ENCODE assay signal across 24 cellular contexts in the genomic region with DNA sequence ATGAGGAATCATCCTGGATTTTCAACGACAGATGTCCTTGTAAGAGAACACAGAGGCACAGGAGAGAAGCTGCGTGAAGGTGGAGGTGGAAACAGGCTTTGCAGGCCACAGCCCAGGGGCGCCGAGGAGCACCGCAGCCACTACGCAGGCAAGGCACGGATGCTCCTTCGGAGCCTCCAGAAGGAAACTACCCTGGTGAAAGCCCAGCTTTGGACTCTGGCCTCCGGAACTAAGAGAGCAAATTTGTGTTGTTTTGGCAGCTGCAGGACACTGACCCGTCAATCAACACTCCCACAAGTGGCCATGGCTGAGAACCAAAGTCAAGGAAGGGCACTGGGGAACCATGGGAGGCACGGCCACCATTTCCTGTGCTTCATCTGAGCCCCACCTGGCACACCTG. TPM values are rescaled to one million over a fixed set of nuclear protein-coding genes. Genes with fewer than 3 reads are reported as not detected.
DNase-seq lines count a peak whose midpoint lies in the region; ATAC-seq, FAIRE-seq and TF ChIP-seq lines count a peak whose summit lies in the region.
"Had no signal": no experiment of that assay in that cellular context is flagged by ENCODE, and none has a peak within 500 bp of the region (broad histone marks: within the 10 kb centered on the region; RNA-seq: fewer than 3 reads in every experiment).

No MANE protein-coding gene starts in this region.

- no peaks in the 10 kb centered on the region for H3K9me3 Mint-ChIP-seq in activated naive CD4-positive, alpha-beta T cell treated with anti-CD3 and anti-CD28 coated beads, Interleukin-2, amount 50 U/mL, for 24 hours
- H3K9me3 Mint-ChIP-seq in activated naive CD4-positive, alpha-beta T cell treated with anti-CD3 and anti-CD28 coated beads for 36 hours, result no peaks in the 10 kb centered on the region
- H3K9me3 Mint-ChIP-seq in naive thymus-derived CD4-positive, alpha-beta T cell, result peaks cover 0 to 4% (median 0%) of the 10 kb centered on the region in 11 donors
- H3K9me3 Mint-ChIP-seq: CD4-positive, CD25-positive, alpha-beta regulatory T cell had no signal

- POLR2A ChIA-PET in HepG2 (lab: Yijun Ruan, JAX), result interaction anchor here (1.0 to 3.0 kb wide), 4 partner anchors 13 to 28 kb away, joined by 3 to 13 read pairs (median 4); partner anchors contain the start of genes CCDC137, MRPL12 and OXLD1
- POLR2A ChIA-PET in naive thymus-derived CD4-positive, alpha-beta T cell (lab: Charles Lee), result no interaction called here

- no peak; the same call in 2 of the 3 replicates for ATAC-seq in HepG2
- no peak for ATAC-seq in naive thymus-derived CD4-positive, alpha-beta T cell
- ATAC-seq: A549, Panc1, SK-N-SH treated with all-trans-retinoic acid at 6 μM for 48 hours had no signal

- TF ChIP-seq CTCF in HepG2 (CRISPR knock-in tag; IDR thresholded peaks at IDR 0.05), result no peak
- TF ChIP-seq CTCF in osteoblast (IDR thresholded peaks at IDR 0.05; ENCODE audit: extremely low read depth, low read depth, low read length), result no peak

- FAIRE-seq in HepG2 (lab: Jason Lieb, UNC), result no peak
- FAIRE-seq: A549, GM18507 had no signal

- peak overlapping the region; percentile 31 for H3K9ac ChIP-seq in HepG2 (ENCODE audit: insufficient read depth, low read depth, low read length)

- no peaks in the 10 kb centered on the region for H3K36me3 Mint-ChIP-seq in activated naive CD4-positive, alpha-beta T cell treated with anti-CD3 and anti-CD28 coated beads, Interleukin-2, amount 50 U/mL, for 24 hours
- H3K36me3 Mint-ChIP-seq in activated naive CD4-positive, alpha-beta T cell treated with anti-CD3 and anti-CD28 coated beads for 36 hours (ENCODE audit: low read depth), result peaks cover 5% of the 10 kb centered on the region
- H3K36me3 Mint-ChIP-seq in naive thymus-derived CD4-positive, alpha-beta T cell, result peaks cover 0 to 9% (median 4%) of the 10 kb centered on the region in 5 donors

- DNase-seq in activated naive CD4-positive, alpha-beta T cell treated with anti-CD3 and anti-CD28 coated beads for 36 hours, result no peak
- DNase-seq in COLO668 (lab: John Stamatoyannopoulos, UW; ENCODE audit: unreplicated experiment) (peak; percentile 5), HepG2 (ENCODE audit: low spot score) (peak; percentile 38), osteoblast (ENCODE audit: insufficient read length, low spot score, missing footprints) (peak; percentile 41), GOT3 (lab: John Stamatoyannopoulos, UW) (no peak), DMS79 (lab: John Stamatoyannopoulos, UW) (no peak)
- DNase-seq in naive thymus-derived CD4-positive, alpha-beta T cell, result no peak
- DNase-seq: BE2C; Caco-2; CD4-positive, CD25-positive, alpha-beta regulatory T cell; DMS 273 treated with DMSO at 0.1 percent for 48 hours; GDM1; KBM-7; NCI-H1092; NCI-H1436; NCI-H1930; NCI-H2227 treated with DMSO at 0.1 percent for 48 hours; NCI-H510A; NCI-H748 treated with DMSO at 0.1 percent for 48 hours had no signal

- H3K4me3 ChIP-seq in HepG2 (replicated peaks in 1 of 3; ENCODE audit: insufficient read depth in 1 of 3, low read depth in 2 of 3, low read length in 3 of 3) (peak overlapping the region in 1 of 3 experiments; percentile 6; a peak in 1 of 6 replicates), osteoblast (ENCODE audit: insufficient read depth, low read length) (no peak overlapping the region)
- no peak overlapping the region for H3K4me3 ChIP-seq in naive thymus-derived CD4-positive, alpha-beta T cell (ENCODE audit: low read length)
- H3K4me3 ChIP-seq: A549 had no signal

- H3K27ac ChIP-seq in HepG2 (ENCODE audit: extremely low read length, insufficient read depth, low read length) (peak overlapping the region; percentile 59), osteoblast (ENCODE audit: low read depth, low read length) (no peak overlapping the region)
- no peak overlapping the region for H3K27ac ChIP-seq in naive thymus-derived CD4-positive, alpha-beta T cell (ENCODE audit: low read depth, low read length)
- H3K27ac ChIP-seq: A549 had no signal

- no peak overlapping the region for H2AFZ ChIP-seq in HepG2 (ENCODE audit: low read length)
- H2AFZ ChIP-seq in osteoblast (ENCODE audit: low read length), result no peak overlapping the region

- peak overlapping the region; percentile 9 for H3K4me3 Mint-ChIP-seq in activated naive CD4-positive, alpha-beta T cell treated with anti-CD3 and anti-CD28 coated beads, Interleukin-2, amount 50 U/mL, for 24 hours
- no peak overlapping the region for H3K4me3 Mint-ChIP-seq in activated naive CD4-positive, alpha-beta T cell treated with anti-CD3 and anti-CD28 coated beads for 36 hours
- H3K4me3 Mint-ChIP-seq in naive thymus-derived CD4-positive, alpha-beta T cell, result peak overlapping the region in 1 of 10 donors; percentile 23

- no peak for TF ChIP-seq RAD21 in HepG2 (CRISPR knock-in tag; IDR thresholded peaks at IDR 0.05)

- H3K4me2 ChIP-seq in HepG2 (ENCODE audit: low read depth, low read length) (peak overlapping the region; percentile 46), osteoblast (ENCODE audit: insufficient read depth, low read length) (no peak overlapping the region)
- H3K4me2 ChIP-seq: A549 had no signal

- BruUV-seq in HepG2 (replicated peaks; lab: Mats Ljungman, UMichigan), result no TSS peak

- H3K4me1 ChIP-seq in HepG2 (ENCODE audit: insufficient read depth, low read length) (peaks cover 39% of the 10 kb centered on the region), osteoblast (ENCODE audit: insufficient read depth, low read length) (peaks cover 18% of the 10 kb centered on the region)
- H3K4me1 ChIP-seq in naive thymus-derived CD4-positive, alpha-beta T cell (ENCODE audit: control insufficient read depth in 2 of 2, insufficient read depth in 2 of 2, low read length in 2 of 2), result peaks cover 14% of the 10 kb centered on the region in 2 donors
- H3K4me1 ChIP-seq: BE2C had no signal

- 54% methylated on average over 11 of the region's 11 CpGs for WGBS in HepG2 (ENCODE audit: low lambda C conversion rate)

- 0 out of 4 replicates have a peak, but pooled peaks of 1 of the 2 experiments have one; percentile 22 for TF ChIP-seq POLR2A in HepG2 (IDR thresholded peaks at IDR 0.05; ENCODE audit: insufficient read depth in 1 of 2, low read depth in 2 of 2, low read length in 2 of 2)

- H3K27me3 ChIP-seq in HepG2 (ENCODE audit: control insufficient read depth in 1 of 2, insufficient read depth in 2 of 2, low read length in 2 of 2) (no peaks in the 10 kb centered on the region; a peak in 1 of 5 replicates), osteoblast (ENCODE audit: insufficient read depth, low read length) (no peaks in the 10 kb centered on the region)
- no peaks in the 10 kb centered on the region for H3K27me3 ChIP-seq in naive thymus-derived CD4-positive, alpha-beta T cell (ENCODE audit: control insufficient read depth in 2 of 2, insufficient read depth in 2 of 2, low read length in 2 of 2)
- H3K27me3 ChIP-seq: BE2C had no signal

- peaks cover 27% of the 10 kb centered on the region for H3K4me1 Mint-ChIP-seq in activated naive CD4-positive, alpha-beta T cell treated with anti-CD3 and anti-CD28 coated beads, Interleukin-2, amount 50 U/mL, for 24 hours
- H3K4me1 Mint-ChIP-seq in activated naive CD4-positive, alpha-beta T cell treated with anti-CD3 and anti-CD28 coated beads for 36 hours (ENCODE audit: low read depth), result peaks cover 20% of the 10 kb centered on the region
- peaks cover 10 to 34% (median 28%) of the 10 kb centered on the region in 7 donors for H3K4me1 Mint-ChIP-seq in naive thymus-derived CD4-positive, alpha-beta T cell

- TF ChIP-seq EP300 in HepG2 (IDR thresholded peaks at IDR 0.05; ENCODE audit: low read depth in 2 of 2, low read length in 2 of 2), result no peak
- no peak for TF ChIP-seq EP300 in HepG2 (CRISPR knock-in tag; IDR thresholded peaks at IDR 0.05; ENCODE audit: borderline replicate concordance)

- CTCF ChIA-PET in activated naive CD4-positive, alpha-beta T cell treated with anti-CD3 and anti-CD28 coated beads for 36 hours (lab: Charles Lee), result no interaction called here
- CTCF ChIA-PET in HepG2 (lab: Yijun Ruan, JAX; ENCODE audit: low intra/inter-chr PET ratio, low total read pairs), result no interaction called here
- CTCF ChIA-PET in naive thymus-derived CD4-positive, alpha-beta T cell (lab: Charles Lee), result no interaction called here

- H3K36me3 ChIP-seq in HepG2 (replicated peaks in 1 of 2; ENCODE audit: control insufficient read depth in 1 of 2, insufficient read depth in 2 of 2, low read length in 2 of 2) (peaks cover 2% of the 10 kb centered on the region in 2 experiments; a peak in 2 of 5 replicates), osteoblast (ENCODE audit: insufficient read depth, low read length) (peaks cover 4% of the 10 kb centered on the region)
- H3K36me3 ChIP-seq in naive thymus-derived CD4-positive, alpha-beta T cell (ENCODE audit: control insufficient read depth in 2 of 3, insufficient read depth in 3 of 3, low read length in 3 of 3), result peaks cover 0 to 9% (median 0%) of the 10 kb centered on the region in 3 experiments
- H3K36me3 ChIP-seq: BE2C had no signal

- intact Hi-C loops in activated naive CD4-positive, alpha-beta T cell treated with anti-CD3 and anti-CD28 coated beads for 36 hours (cut with micrococcal nuclease), result no loop called here
- intact Hi-C loops in HepG2 (cut with micrococcal nuclease; ENCODE audit: unreplicated experiment), result no loop called here
- intact Hi-C loops in naive thymus-derived CD4-positive, alpha-beta T cell (cut with micrococcal nuclease), result loop anchor here (5.0 to 10.0 kb wide), 4 partner anchors 128 to 417 kb away; partner anchors contain the start of genes ACTG1 (in 2 of the 2), DCXR (in 1 of the 2), FAAP100 (in 1 of the 2) and FASN (in 1 of the 2)

- H3K9me3 ChIP-seq in HepG2 (ENCODE audit: low read length), result no peaks in the 10 kb centered on the region
- no peaks in the 10 kb centered on the region for H3K9me3 ChIP-seq in osteoblast (ENCODE audit: low read depth, low read length)
- H3K9me3 ChIP-seq in naive thymus-derived CD4-positive, alpha-beta T cell (ENCODE audit: control insufficient read depth in 2 of 3, low read length in 3 of 3), result no peaks in the 10 kb centered on the region
- H3K9me3 ChIP-seq: A549, BE2C, Caco-2 had no signal

- no peak overlapping the region for H3K27ac Mint-ChIP-seq in activated naive CD4-positive, alpha-beta T cell treated with anti-CD3 and anti-CD28 coated beads, Interleukin-2, amount 50 U/mL, for 24 hours
- no peak overlapping the region for H3K27ac Mint-ChIP-seq in activated naive CD4-positive, alpha-beta T cell treated with anti-CD3 and anti-CD28 coated beads for 36 hours
- peak overlapping the region in 1 of 9 donors; percentile 76 for H3K27ac Mint-ChIP-seq in naive thymus-derived CD4-positive, alpha-beta T cell
- H3K27ac Mint-ChIP-seq: CD4-positive, CD25-positive, alpha-beta regulatory T cell had no signal

- no peaks in the 10 kb centered on the region for H3K27me3 Mint-ChIP-seq in activated naive CD4-positive, alpha-beta T cell treated with anti-CD3 and anti-CD28 coated beads, Interleukin-2, amount 50 U/mL, for 24 hours
- H3K27me3 Mint-ChIP-seq in activated naive CD4-positive, alpha-beta T cell treated with anti-CD3 and anti-CD28 coated beads for 36 hours (ENCODE audit: low read depth), result no peaks in the 10 kb centered on the region
- H3K27me3 Mint-ChIP-seq in naive thymus-derived CD4-positive, alpha-beta T cell, result peaks cover 0 to 3% (median 0%) of the 10 kb centered on the region in 5 donors
- H3K27me3 Mint-ChIP-seq: CD4-positive, CD25-positive, alpha-beta regulatory T cell had no signal

- no peaks in the 10 kb centered on the region for H4K20me1 ChIP-seq in HepG2 (ENCODE audit: insufficient read depth, low read length)
- H4K20me1 ChIP-seq in osteoblast (ENCODE audit: insufficient read depth, low read length), result peaks cover 16% of the 10 kb centered on the region

- in situ Hi-C loops in HepG2 (cut with HindIII; ENCODE audit: extremely low pct_ligation_motif_present, low pct_unique_long_range_greater_than_20kb), result no loop called here

- peaks cover 26% of the 10 kb centered on the region for H3K79me2 ChIP-seq in HepG2 (ENCODE audit: insufficient read depth, low read length)
- peaks cover 55% of the 10 kb centered on the region for H3K79me2 ChIP-seq in osteoblast (ENCODE audit: insufficient read depth, low read length)

RNA-seq across cellular contexts. Expression of gene ARL16, which starts 3.4 kb away (rescaled TPM):
- 10 to 100 TPM; 13.8 to 14.1 TPM for total RNA-seq in activated naive CD4-positive, alpha-beta T cell treated with anti-CD3 and anti-CD28 coated beads for 36 hours
- total RNA-seq in HepG2 (2016; rRNA removed; fragmentation: Illumina TruSeq; extraction: Trizol) (18.8 and 20.8 TPM in 2 replicates), osteoblast (24.5 and 26.1 TPM in 2 replicates)
- total RNA-seq in HepG2 (2016; cell fraction: cytosol; rRNA removed; fragmentation: Illumina TruSeq; extraction: Trizol; ENCODE audit: low read depth), result 17.5 and 20.2 TPM in 2 replicates
- total RNA-seq in HepG2 (2016; cell fraction: insoluble cytoplasmic fraction; rRNA removed; fragmentation: Illumina TruSeq; extraction: Trizol), result 21.5 and 21.9 TPM in 2 replicates
- total RNA-seq in HepG2 (2016; cell fraction: membrane; rRNA removed; fragmentation: Illumina TruSeq; extraction: Trizol), result 24.3 and 26.3 TPM in 2 replicates
- 10.5 and 14.3 TPM in 2 replicates for total RNA-seq in HepG2 (2016; cell fraction: nucleus; rRNA removed; fragmentation: Illumina TruSeq; extraction: Trizol)
- polyA plus RNA-seq in HepG2 (2011; rRNA removed), result 30.8 and 32.1 TPM in 2 replicates
- polyA plus RNA-seq in HepG2 (2011; cell fraction: cytosol; rRNA removed), result 30.7 and 36.8 TPM in 2 replicates
- polyA plus RNA-seq in HepG2 (2011; cell fraction: nucleus; rRNA removed), result 21.1 and 26.0 TPM in 2 replicates
- 16.3 and 19.8 TPM in 2 replicates for polyA plus RNA-seq in HepG2 (2012)
- polyA plus RNA-seq in HepG2 (2016; cell fraction: cytosol; fragmentation: Illumina TruSeq; extraction: Trizol; ENCODE audit: low read depth), result 22.8 and 26.9 TPM in 2 replicates
- 25.4 and 25.5 TPM in 2 replicates for polyA plus RNA-seq in HepG2 (2016; cell fraction: insoluble cytoplasmic fraction; fragmentation: Illumina TruSeq; extraction: Trizol; ENCODE audit: low read depth)
- 24.7 and 30.0 TPM in 2 replicates for polyA plus RNA-seq in HepG2 (2016; cell fraction: membrane; fragmentation: Illumina TruSeq; extraction: Trizol; ENCODE audit: low read depth)
- 41.6 and 53.5 TPM in 2 replicates for polyA plus RNA-seq in HepG2 (2016; cell fraction: nucleus; fragmentation: Illumina TruSeq; extraction: Trizol; ENCODE audit: insufficient read depth, low read depth)
- polyA minus RNA-seq in HepG2 (2011; rRNA and poly(A)+ RNA removed; ENCODE audit: low replicate concordance), result 17.2 and 24.1 TPM in 2 replicates
- polyA minus RNA-seq in HepG2 (2011; cell fraction: cytosol; rRNA and poly(A)+ RNA removed), result 4.7 and 5.4 TPM in 2 replicates
- 10.7 and 14.5 TPM in 2 replicates for polyA minus RNA-seq in HepG2 (2011; cell fraction: nucleus; rRNA and poly(A)+ RNA removed)
- total RNA-seq in naive thymus-derived CD4-positive, alpha-beta T cell, result 10 to 100 TPM; 12.0 to 30.6 (median 30.1) TPM
- 10 to 100 TPM; 33.6 to 35.3 TPM for polyA plus RNA-seq in naive thymus-derived CD4-positive, alpha-beta T cell

RNA-seq across cellular contexts. Expression of gene HGS, which starts 3.7 kb away (rescaled TPM):
- 100 to 1,000 TPM in 1 of 2 experiments, 10 to 100 TPM in 1; 87.1 to 109 TPM for total RNA-seq in activated naive CD4-positive, alpha-beta T cell treated with anti-CD3 and anti-CD28 coated beads for 36 hours
- total RNA-seq in HepG2 (2016; rRNA removed; fragmentation: Illumina TruSeq; extraction: Trizol) (54.1 and 73.3 TPM in 2 replicates), osteoblast (100 and 110 TPM in 2 replicates)
- total RNA-seq in HepG2 (2016; cell fraction: cytosol; rRNA removed; fragmentation: Illumina TruSeq; extraction: Trizol; ENCODE audit: low read depth), result 23.7 and 25.3 TPM in 2 replicates
- 46.3 and 75.5 TPM in 2 replicates for total RNA-seq in HepG2 (2016; cell fraction: insoluble cytoplasmic fraction; rRNA removed; fragmentation: Illumina TruSeq; extraction: Trizol)
- total RNA-seq in HepG2 (2016; cell fraction: membrane; rRNA removed; fragmentation: Illumina TruSeq; extraction: Trizol), result 26.2 and 27.2 TPM in 2 replicates
- total RNA-seq in HepG2 (2016; cell fraction: nucleus; rRNA removed; fragmentation: Illumina TruSeq; extraction: Trizol), result 61.6 and 70.3 TPM in 2 replicates
- polyA plus RNA-seq in HepG2 (2011; rRNA removed), result 78.1 and 85.3 TPM in 2 replicates
- polyA plus RNA-seq in HepG2 (2011; cell fraction: cytosol; rRNA removed), result 23.0 and 37.1 TPM in 2 replicates
- polyA plus RNA-seq in HepG2 (2011; cell fraction: nucleus; rRNA removed), result 599 and 842 TPM in 2 replicates
- 50.3 and 58.5 TPM in 2 replicates for polyA plus RNA-seq in HepG2 (2012)
- polyA plus RNA-seq in HepG2 (2016; cell fraction: cytosol; fragmentation: Illumina TruSeq; extraction: Trizol; ENCODE audit: low read depth), result 10.3 and 14.6 TPM in 2 replicates
- 49.0 and 65.5 TPM in 2 replicates for polyA plus RNA-seq in HepG2 (2016; cell fraction: insoluble cytoplasmic fraction; fragmentation: Illumina TruSeq; extraction: Trizol; ENCODE audit: low read depth)
- polyA plus RNA-seq in HepG2 (2016; cell fraction: membrane; fragmentation: Illumina TruSeq; extraction: Trizol; ENCODE audit: low read depth), result 20.0 and 26.0 TPM in 2 replicates
- 239 and 240 TPM in 2 replicates for polyA plus RNA-seq in HepG2 (2016; cell fraction: nucleus; fragmentation: Illumina TruSeq; extraction: Trizol; ENCODE audit: insufficient read depth, low read depth)
- 124 and 132 TPM in 2 replicates for polyA minus RNA-seq in HepG2 (2011; rRNA and poly(A)+ RNA removed; ENCODE audit: low replicate concordance)
- polyA minus RNA-seq in HepG2 (2011; cell fraction: cytosol; rRNA and poly(A)+ RNA removed), result 22.8 and 27.9 TPM in 2 replicates
- 76.9 and 79.1 TPM in 2 replicates for polyA minus RNA-seq in HepG2 (2011; cell fraction: nucleus; rRNA and poly(A)+ RNA removed)
- total RNA-seq in naive thymus-derived CD4-positive, alpha-beta T cell, result 100 to 1,000 TPM; 108 to 174 (median 153) TPM
- polyA plus RNA-seq in naive thymus-derived CD4-positive, alpha-beta T cell, result 10 to 100 TPM; 19.8 to 40.3 TPM

RNA-seq across cellular contexts. Expression of gene CCDC137, which starts 13.6 kb away (rescaled TPM):
- total RNA-seq in activated naive CD4-positive, alpha-beta T cell treated with anti-CD3 and anti-CD28 coated beads for 36 hours, result 10 to 100 TPM; 30.8 to 32.3 TPM
- 34.4 and 39.1 TPM in 2 replicates for total RNA-seq in HepG2 (2016; rRNA removed; fragmentation: Illumina TruSeq; extraction: Trizol)
- total RNA-seq in HepG2 (2016; cell fraction: cytosol; rRNA removed; fragmentation: Illumina TruSeq; extraction: Trizol; ENCODE audit: low read depth), result 10.7 and 10.8 TPM in 2 replicates
- total RNA-seq in HepG2 (2016; cell fraction: insoluble cytoplasmic fraction; rRNA removed; fragmentation: Illumina TruSeq; extraction: Trizol), result 31.3 and 40.3 TPM in 2 replicates
- total RNA-seq in HepG2 (2016; cell fraction: membrane; rRNA removed; fragmentation: Illumina TruSeq; extraction: Trizol), result 16.9 and 19.0 TPM in 2 replicates
- 20.9 and 21.8 TPM in 2 replicates for total RNA-seq in HepG2 (2016; cell fraction: nucleus; rRNA removed; fragmentation: Illumina TruSeq; extraction: Trizol)
- polyA plus RNA-seq in HepG2 (2011; rRNA removed), result 14.6 and 14.7 TPM in 2 replicates
- 10.9 and 12.3 TPM in 2 replicates for polyA plus RNA-seq in HepG2 (2011; cell fraction: cytosol; rRNA removed)
- 18.8 and 20.1 TPM in 2 replicates for polyA plus RNA-seq in HepG2 (2011; cell fraction: nucleus; rRNA removed)
- 15.7 and 20.6 TPM in 2 replicates for polyA plus RNA-seq in HepG2 (2012)
- 6.0 and 6.1 TPM in 2 replicates for polyA plus RNA-seq in HepG2 (2016; cell fraction: cytosol; fragmentation: Illumina TruSeq; extraction: Trizol; ENCODE audit: low read depth)
- 43.6 and 43.8 TPM in 2 replicates for polyA plus RNA-seq in HepG2 (2016; cell fraction: insoluble cytoplasmic fraction; fragmentation: Illumina TruSeq; extraction: Trizol; ENCODE audit: low read depth)
- 11.4 and 11.7 TPM in 2 replicates for polyA plus RNA-seq in HepG2 (2016; cell fraction: membrane; fragmentation: Illumina TruSeq; extraction: Trizol; ENCODE audit: low read depth)
- polyA plus RNA-seq in HepG2 (2016; cell fraction: nucleus; fragmentation: Illumina TruSeq; extraction: Trizol; ENCODE audit: insufficient read depth, low read depth), result 75.0 and 87.7 TPM in 2 replicates
- 4.1 and 5.1 TPM in 2 replicates for polyA minus RNA-seq in HepG2 (2011; rRNA and poly(A)+ RNA removed; ENCODE audit: low replicate concordance)
- 5.1 and 5.5 TPM in 2 replicates for polyA minus RNA-seq in HepG2 (2011; cell fraction: cytosol; rRNA and poly(A)+ RNA removed)
- polyA minus RNA-seq in HepG2 (2011; cell fraction: nucleus; rRNA and poly(A)+ RNA removed), result 7.0 and 8.8 TPM in 2 replicates
- total RNA-seq in osteoblast, result 4.7 and 5.6 TPM in 2 replicates
- total RNA-seq in naive thymus-derived CD4-positive, alpha-beta T cell, result 10 to 100 TPM; 16.3 to 33.5 (median 27.1) TPM
- 10 to 100 TPM; 10.0 to 26.0 TPM for polyA plus RNA-seq in naive thymus-derived CD4-positive, alpha-beta T cell

RNA-seq across cellular contexts. Expression of gene OXLD1, which starts 13.7 kb away (rescaled TPM):
- 10 to 100 TPM; 41.9 to 44.1 TPM for total RNA-seq in activated naive CD4-positive, alpha-beta T cell treated with anti-CD3 and anti-CD28 coated beads for 36 hours
- total RNA-seq in HepG2 (2016; rRNA removed; fragmentation: Illumina TruSeq; extraction: Trizol), result 34.9 and 37.5 TPM in 2 replicates
- total RNA-seq in HepG2 (2016; cell fraction: cytosol; rRNA removed; fragmentation: Illumina TruSeq; extraction: Trizol; ENCODE audit: low read depth), result 18.3 and 27.5 TPM in 2 replicates
- total RNA-seq in HepG2 (2016; cell fraction: insoluble cytoplasmic fraction; rRNA removed; fragmentation: Illumina TruSeq; extraction: Trizol), result 34.8 and 36.8 TPM in 2 replicates
- total RNA-seq in HepG2 (2016; cell fraction: membrane; rRNA removed; fragmentation: Illumina TruSeq; extraction: Trizol), result 37.8 and 42.1 TPM in 2 replicates
- total RNA-seq in HepG2 (2016; cell fraction: nucleus; rRNA removed; fragmentation: Illumina TruSeq; extraction: Trizol), result 25.0 and 26.4 TPM in 2 replicates
- polyA plus RNA-seq in HepG2 (2011; rRNA removed), result 27.1 and 40.3 TPM in 2 replicates
- polyA plus RNA-seq in HepG2 (2011; cell fraction: cytosol; rRNA removed), result 26.2 and 44.6 TPM in 2 replicates
- polyA plus RNA-seq in HepG2 (2011; cell fraction: nucleus; rRNA removed), result 114 and 127 TPM in 2 replicates
- polyA plus RNA-seq in HepG2 (2012), result 19.0 and 25.6 TPM in 2 replicates
- 14.5 and 20.0 TPM in 2 replicates for polyA plus RNA-seq in HepG2 (2016; cell fraction: cytosol; fragmentation: Illumina TruSeq; extraction: Trizol; ENCODE audit: low read depth)
- 24.5 and 26.4 TPM in 2 replicates for polyA plus RNA-seq in HepG2 (2016; cell fraction: insoluble cytoplasmic fraction; fragmentation: Illumina TruSeq; extraction: Trizol; ENCODE audit: low read depth)
- 21.9 and 27.2 TPM in 2 replicates for polyA plus RNA-seq in HepG2 (2016; cell fraction: membrane; fragmentation: Illumina TruSeq; extraction: Trizol; ENCODE audit: low read depth)
- polyA plus RNA-seq in HepG2 (2016; cell fraction: nucleus; fragmentation: Illumina TruSeq; extraction: Trizol; ENCODE audit: insufficient read depth, low read depth), result 40.3 and 44.2 TPM in 2 replicates
- polyA minus RNA-seq in HepG2 (2011; rRNA and poly(A)+ RNA removed; ENCODE audit: low replicate concordance), result 10.9 and 18.2 TPM in 2 replicates
- 5.9 and 9.5 TPM in 2 replicates for polyA minus RNA-seq in HepG2 (2011; cell fraction: cytosol; rRNA and poly(A)+ RNA removed)
- polyA minus RNA-seq in HepG2 (2011; cell fraction: nucleus; rRNA and poly(A)+ RNA removed), result 11.2 and 15.5 TPM in 2 replicates
- 21.0 and 21.5 TPM in 2 replicates for total RNA-seq in osteoblast
- 10 to 100 TPM; 35.9 to 61.9 (median 47.5) TPM for total RNA-seq in naive thymus-derived CD4-positive, alpha-beta T cell
- 100 to 1,000 TPM; 108 to 123 TPM for polyA plus RNA-seq in naive thymus-derived CD4-positive, alpha-beta T cell

RNA-seq across cellular contexts. Expression of gene MRPL12, which starts 23.0 kb away (rescaled TPM):
- 100 to 1,000 TPM in 1 of 2 experiments, 10 to 100 TPM in 1; 97.7 to 102 TPM for total RNA-seq in activated naive CD4-positive, alpha-beta T cell treated with anti-CD3 and anti-CD28 coated beads for 36 hours
- 39.1 and 72.5 TPM in 2 replicates for total RNA-seq in HepG2 (2016; rRNA removed; fragmentation: Illumina TruSeq; extraction: Trizol)
- 76.8 and 84.3 TPM in 2 replicates for total RNA-seq in HepG2 (2016; cell fraction: cytosol; rRNA removed; fragmentation: Illumina TruSeq; extraction: Trizol; ENCODE audit: low read depth)
- 47.2 and 70.7 TPM in 2 replicates for total RNA-seq in HepG2 (2016; cell fraction: insoluble cytoplasmic fraction; rRNA removed; fragmentation: Illumina TruSeq; extraction: Trizol)
- total RNA-seq in HepG2 (2016; cell fraction: membrane; rRNA removed; fragmentation: Illumina TruSeq; extraction: Trizol), result 95.6 and 107 TPM in 2 replicates
- 26.8 and 29.8 TPM in 2 replicates for total RNA-seq in HepG2 (2016; cell fraction: nucleus; rRNA removed; fragmentation: Illumina TruSeq; extraction: Trizol)
- 94.1 and 112 TPM in 2 replicates for polyA plus RNA-seq in HepG2 (2011; rRNA removed)
- 137 and 215 TPM in 2 replicates for polyA plus RNA-seq in HepG2 (2011; cell fraction: cytosol; rRNA removed)
- 94.6 and 96.1 TPM in 2 replicates for polyA plus RNA-seq in HepG2 (2011; cell fraction: nucleus; rRNA removed)
- 83.0 and 86.6 TPM in 2 replicates for polyA plus RNA-seq in HepG2 (2012)
- 367 and 487 TPM in 2 replicates for polyA plus RNA-seq in HepG2 (2016; cell fraction: cytosol; fragmentation: Illumina TruSeq; extraction: Trizol; ENCODE audit: low read depth)
- 281 and 289 TPM in 2 replicates for polyA plus RNA-seq in HepG2 (2016; cell fraction: insoluble cytoplasmic fraction; fragmentation: Illumina TruSeq; extraction: Trizol; ENCODE audit: low read depth)
- polyA plus RNA-seq in HepG2 (2016; cell fraction: membrane; fragmentation: Illumina TruSeq; extraction: Trizol; ENCODE audit: low read depth), result 273 and 345 TPM in 2 replicates
- 148 and 167 TPM in 2 replicates for polyA plus RNA-seq in HepG2 (2016; cell fraction: nucleus; fragmentation: Illumina TruSeq; extraction: Trizol; ENCODE audit: insufficient read depth, low read depth)
- 58.6 and 62.0 TPM in 2 replicates for polyA minus RNA-seq in HepG2 (2011; rRNA and poly(A)+ RNA removed; ENCODE audit: low replicate concordance)
- 34.6 and 36.8 TPM in 2 replicates for polyA minus RNA-seq in HepG2 (2011; cell fraction: cytosol; rRNA and poly(A)+ RNA removed)
- polyA minus RNA-seq in HepG2 (2011; cell fraction: nucleus; rRNA and poly(A)+ RNA removed), result 24.0 and 29.4 TPM in 2 replicates
- total RNA-seq in osteoblast, result 6.2 and 8.8 TPM in 2 replicates
- total RNA-seq in naive thymus-derived CD4-positive, alpha-beta T cell, result 10 to 100 TPM; 21.3 to 83.8 (median 26.6) TPM
- 10 to 100 TPM; 46.3 to 51.7 TPM for polyA plus RNA-seq in naive thymus-derived CD4-positive, alpha-beta T cell

Comparison
In these comparisons a context has a peak if more than half of its experiments do, and no peak if none do; other contexts are left out.
1. DNase-seq: peak in COLO668 (single experiment), HepG2 (single experiment) and osteoblast (single experiment); none in activated naive CD4-positive, alpha-beta T cell treated with anti-CD3 and anti-CD28 coated beads for 36 hours (single experiment), GOT3 (single experiment), DMS79 (single experiment) and naive thymus-derived CD4-positive, alpha-beta T cell (0 of 9).
2. intact Hi-C loops: an anchor here in naive thymus-derived CD4-positive, alpha-beta T cell (5.0 to 10.0 kb wide); none called in activated naive CD4-positive, alpha-beta T cell treated with anti-CD3 and anti-CD28 coated beads for 36 hours and HepG2.